In genomic region chr4:153522800-153523089, GRCh38 we compare ENCODE assay signal across 8 cellular contexts. TPM values are rescaled to one million over a fixed set of nuclear protein-coding genes. Genes with fewer than 3 reads are reported as not detected.
DNase-seq lines count a peak whose midpoint lies in the region; ATAC-seq and TF ChIP-seq lines count a peak whose summit lies in the region.

No MANE protein-coding gene starts in this region.

- no peaks in the 10 kb centered on the region for H3K27me3 Mint-ChIP-seq in effector memory CD8-positive, alpha-beta T cell

- peak overlapping the region; percentile 64 for H3K4me2 ChIP-seq in Loucy (ENCODE audit: low read depth, low read length, poor library complexity, severe bottlenecking)

- H2AFZ ChIP-seq in Loucy (ENCODE audit: low read length): peak overlapping the region; percentile 7; the same call in 1 of the 2 replicates

- H3K36me3 Mint-ChIP-seq in effector memory CD8-positive, alpha-beta T cell (ENCODE audit: insufficient read depth): peaks cover 25% of the 10 kb centered on the region

- H3K4me3 Mint-ChIP-seq in effector memory CD8-positive, alpha-beta T cell: peak overlapping the region; percentile 70 to 72

- no peaks in the 10 kb centered on the region for H3K9me2 ChIP-seq in Loucy (replicated peaks; ENCODE audit: low read depth, low read length)

- H3K27me3 ChIP-seq in Loucy (ENCODE audit: insufficient read depth, low read length, poor library complexity, severe bottlenecking) (no peaks in the 10 kb centered on the region), BE2C (no peaks in the 10 kb centered on the region)

- H3K4me3 ChIP-seq in Loucy (ENCODE audit: low read length, poor library complexity, severe bottlenecking) (peak overlapping the region; percentile 58), BE2C (ENCODE audit: low read depth, low read length) (no peak overlapping the region)

- no peak for TF ChIP-seq CTCF in Loucy (conservative IDR thresholded peaks at IDR 0.05; ENCODE audit: low read length)
- TF ChIP-seq CTCF in BE2C (IDR thresholded peaks at IDR 0.05; ENCODE audit: low read depth, low read length): no peak

- H3K27ac Mint-ChIP-seq in effector memory CD8-positive, alpha-beta T cell: peak overlapping the region; percentile 68 to 74

- peaks cover 88 to 91% of the 10 kb centered on the region in 2 donors for H3K4me1 Mint-ChIP-seq in effector memory CD8-positive, alpha-beta T cell (ENCODE audit: low read depth in 2 of 2)

- ATAC-seq in GM21528 (IDR thresholded peaks at IDR 0.05; ENCODE audit: low FRiP score, unreplicated experiment): peak; percentile 39
- peak; percentile 68 for ATAC-seq in effector memory CD8-positive, alpha-beta T cell (replicated peaks)

- H3K36me3 ChIP-seq in Loucy (ENCODE audit: insufficient read depth, low read length) (peaks cover 38% of the 10 kb centered on the region), BE2C (no peaks in the 10 kb centered on the region)

- 0 out of 2 replicates have a peak, but pooled peaks cover 7% of the 10 kb centered on the region for H3F3A ChIP-seq in Loucy (ENCODE audit: low read depth)

- H3K4me1 ChIP-seq in Loucy (ENCODE audit: insufficient read depth, low read length, poor library complexity, severe bottlenecking) (peaks cover 56% of the 10 kb centered on the region), BE2C (no peaks in the 10 kb centered on the region; the same call in 1 of the 2 replicates)

- peak overlapping the region; percentile 53 for H3K9ac ChIP-seq in Loucy (ENCODE audit: low read depth, low read length, poor library complexity, severe bottlenecking)

- H3K9me3 ChIP-seq in Loucy (ENCODE audit: insufficient read depth, low read depth, low read length) (no peaks in the 10 kb centered on the region), BE2C (no peaks in the 10 kb centered on the region; the same call in 1 of the 2 replicates)

- peaks cover 100% of the 10 kb centered on the region for H3K79me2 ChIP-seq in Loucy (ENCODE audit: insufficient read depth, low read length)

- DNase-seq in CMK (ENCODE audit: low read depth): peak; percentile 30
- DNase-seq in effector memory CD8-positive, alpha-beta T cell: peak; percentile 12 to 18 (median 13)
- no peak for DNase-seq in nucleus accumbens (lab: John Stamatoyannopoulos, UW)
- no peak for DNase-seq in kidney glomerular epithelial cell (lab: John Stamatoyannopoulos, UW)
- no peak for DNase-seq in BE2C
- DNase-seq in NCI-H524 (lab: John Stamatoyannopoulos, UW): no peak

- no peaks in the 10 kb centered on the region for H3K9me3 Mint-ChIP-seq in effector memory CD8-positive, alpha-beta T cell

- H4K20me1 ChIP-seq in Loucy (ENCODE audit: insufficient read depth, low read length, poor library complexity, severe bottlenecking): peaks cover 75% of the 10 kb centered on the region

RNA-seq across cellular contexts. Expression of gene TMEM131L, which starts 56.6 kb away (rescaled TPM):
- polyA plus RNA-seq in BE2C (2012; ENCODE audit: insufficient read depth, insufficient read length, low read depth): 6.5 TPM

Comparison
In these comparisons a context has a peak if more than half of its experiments do, and no peak if none do; other contexts are left out.
1. DNase-seq: peak in CMK (single experiment) and effector memory CD8-positive, alpha-beta T cell (3 of 3); none in nucleus accumbens (0 of 56), kidney glomerular epithelial cell (single experiment), BE2C (single experiment) and NCI-H524 (0 of 2).